ENCODE assay signal across 26 cellular contexts in the genomic region with DNA sequence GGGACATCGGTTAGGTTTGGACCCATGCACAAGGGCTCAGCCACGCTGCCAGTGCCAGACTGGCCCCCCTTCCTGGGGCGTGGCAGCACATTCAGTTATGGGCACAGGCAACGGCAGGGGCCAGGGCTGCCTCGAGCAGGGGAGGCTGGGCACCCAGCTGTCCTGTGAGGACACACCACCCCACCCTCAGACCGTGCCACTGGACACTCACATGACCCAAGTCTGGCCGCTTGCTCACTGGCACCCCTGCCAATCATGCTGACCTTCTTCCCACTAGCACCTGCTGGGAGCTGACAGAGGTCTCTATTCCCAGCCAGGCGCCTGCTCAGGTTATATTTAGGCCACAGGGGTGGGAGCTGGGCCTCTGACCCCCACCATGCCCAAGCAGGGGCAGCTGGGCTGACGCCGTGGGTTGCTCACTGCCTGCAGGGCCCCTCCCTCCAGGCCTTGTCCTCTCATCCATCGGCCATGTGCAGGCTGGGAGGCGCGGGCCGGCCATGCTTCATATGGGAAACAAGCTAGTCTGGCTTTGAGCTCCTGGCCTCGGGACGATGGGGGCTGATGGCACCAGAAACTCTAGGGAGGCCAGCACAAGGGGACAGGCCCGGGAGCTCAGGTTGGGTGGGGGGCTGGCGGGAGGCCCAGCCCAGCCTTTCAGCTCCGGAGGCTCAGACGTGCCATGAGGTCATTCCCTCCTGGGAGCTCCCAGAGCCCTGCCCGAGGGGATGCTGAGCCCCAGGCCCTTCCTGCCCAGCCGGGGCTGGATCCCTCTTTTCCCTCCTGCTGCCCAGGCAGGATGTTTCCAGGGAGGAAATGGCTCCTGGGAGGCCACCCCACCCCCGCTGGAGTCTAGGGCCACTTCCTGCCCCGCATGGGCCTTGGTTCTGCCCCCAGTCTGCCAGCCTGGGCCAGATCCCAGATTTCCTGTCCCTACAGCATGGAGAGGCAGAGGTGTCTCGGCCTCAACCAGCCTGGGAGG. TPM values are rescaled to one million over a fixed set of nuclear protein-coding genes. Genes with fewer than 3 reads are reported as not detected.
DNase-seq lines count a peak whose midpoint lies in the region; ATAC-seq lines count a peak whose summit lies in the region.
"Had no signal": no experiment of that assay in that cellular context is flagged by ENCODE, and none has a peak within 500 bp of the region (broad histone marks: within the 10 kb centered on the region; RNA-seq: fewer than 3 reads in every experiment).

No MANE protein-coding gene starts in this region.

- peak overlapping the region; percentile 18 for H2AFZ ChIP-seq in trophoblast cell (ENCODE audit: insufficient read depth, low read length, poor library complexity)
- H2AFZ ChIP-seq: GM23248 had no signal

- H3K23ac ChIP-seq in trophoblast cell (ENCODE audit: low read length): no peak overlapping the region

- DNase-seq in Daoy (ENCODE audit: low read depth) (peak; percentile 49), cardiac septum (ENCODE audit: low spot score) (peak; percentile 80), trophoblast cell (no peak), middle frontal gyrus (ENCODE audit: extremely low spot score, low spot score) (no peak)
- no peak for DNase-seq in activated T-cell treated with anti-CD3 and anti-CD28 coated beads, Interleukin-2, amount 50 U/mL, for 4 hours
- DNase-seq in natural killer cell treated with Interleukin-12 subunit alpha and Interleukin-12 subunit beta and Interleukin-15 and Interleukin-18, amount 100 ng/mL, for 72 hours (ENCODE audit: low spot score): no peak
- DNase-seq: activated CD4-positive, alpha-beta T cell treated with anti-CD3 and anti-CD28 coated beads, Interleukin-2, amount 10 ng/mL, durations not matched to agents 7 days and 5 days; activated CD8-positive, alpha-beta memory T cell treated with anti-CD3 and anti-CD28 coated beads, Interleukin-2, amount 10 ng/mL, durations not matched to agents 7 days and 5 days; activated naive CD8-positive, alpha-beta T cell treated with anti-CD3 and anti-CD28 coated beads for 36 hours; effector memory CD8-positive, alpha-beta T cell; GM23248; mammary epithelial cell; naive B cell; NCI-H187; NCI-H2227 treated with DMSO at 0.1 percent for 48 hours; NCI-H774; PC-3; T-helper 17 cell; upper lobe of right lung had no signal

- peaks cover 2% of the 10 kb centered on the region for H3K9me3 ChIP-seq in trophoblast cell (ENCODE audit: insufficient read depth, low read depth, low read length)
- H3K9me3 ChIP-seq: upper lobe of right lung had no signal

- H3K27me3 Mint-ChIP-seq in activated T-cell treated with anti-CD3 and anti-CD28 coated beads, Interleukin-2, amount 50 U/mL, for 4 hours (ENCODE audit: low read depth): no peaks in the 10 kb centered on the region
- no peaks in the 10 kb centered on the region for H3K27me3 Mint-ChIP-seq in natural killer cell treated with Interleukin-12 subunit alpha and Interleukin-12 subunit beta and Interleukin-15 and Interleukin-18, amount 100 ng/mL, for 72 hours
- H3K27me3 Mint-ChIP-seq: activated CD4-positive, alpha-beta T cell treated with anti-CD3 and anti-CD28 coated beads, Interleukin-2, amount 10 ng/mL, durations not matched to agents 7 days and 5 days; activated naive CD8-positive, alpha-beta T cell treated with anti-CD3 and anti-CD28 coated beads for 36 hours; T-helper 17 cell had no signal

- peak overlapping the region; percentile 8 for H2BK120ac ChIP-seq in trophoblast cell (ENCODE audit: insufficient read depth, low read length, poor library complexity)

- H3K79me1 ChIP-seq in trophoblast cell (ENCODE audit: low read length): peaks cover 11% of the 10 kb centered on the region

- no peak overlapping the region for H3K4me3 ChIP-seq in trophoblast cell (ENCODE audit: low read depth, low read length)
- H3K4me3 ChIP-seq: GM23248, upper lobe of right lung had no signal

- no peaks in the 10 kb centered on the region for H3K4me1 Mint-ChIP-seq in activated T-cell treated with anti-CD3 and anti-CD28 coated beads, Interleukin-2, amount 50 U/mL, for 4 hours (ENCODE audit: low read depth)
- no peaks in the 10 kb centered on the region for H3K4me1 Mint-ChIP-seq in natural killer cell treated with Interleukin-12 subunit alpha and Interleukin-12 subunit beta and Interleukin-15 and Interleukin-18, amount 100 ng/mL, for 72 hours (ENCODE audit: low read depth in 2 of 2)
- H3K4me1 Mint-ChIP-seq: activated CD4-positive, alpha-beta T cell treated with anti-CD3 and anti-CD28 coated beads, Interleukin-2, amount 10 ng/mL, durations not matched to agents 7 days and 5 days; activated CD8-positive, alpha-beta memory T cell treated with anti-CD3 and anti-CD28 coated beads, Interleukin-2, amount 10 ng/mL, durations not matched to agents 7 days and 5 days; activated naive CD8-positive, alpha-beta T cell treated with anti-CD3 and anti-CD28 coated beads for 36 hours; naive B cell; T-helper 17 cell had no signal

- H3K27me3 ChIP-seq in trophoblast cell (ENCODE audit: insufficient read depth, low read length): no peaks in the 10 kb centered on the region

- H4K12ac ChIP-seq in trophoblast cell (ENCODE audit: low read depth, low read length): no peak overlapping the region

- H3K36me3 Mint-ChIP-seq in activated T-cell treated with anti-CD3 and anti-CD28 coated beads, Interleukin-2, amount 50 U/mL, for 4 hours (ENCODE audit: insufficient read depth): no peaks in the 10 kb centered on the region
- no peaks in the 10 kb centered on the region for H3K36me3 Mint-ChIP-seq in natural killer cell treated with Interleukin-12 subunit alpha and Interleukin-12 subunit beta and Interleukin-15 and Interleukin-18, amount 100 ng/mL, for 72 hours
- H3K36me3 Mint-ChIP-seq: activated CD8-positive, alpha-beta memory T cell treated with anti-CD3 and anti-CD28 coated beads, Interleukin-2, amount 10 ng/mL, durations not matched to agents 7 days and 5 days; activated naive CD8-positive, alpha-beta T cell treated with anti-CD3 and anti-CD28 coated beads for 36 hours; naive B cell had no signal

- peak overlapping the region; percentile 68 for H4K8ac ChIP-seq in trophoblast cell (ENCODE audit: low read depth, low read length)

- WGBS in trophoblast cell (ENCODE audit: extremely low coverage, insufficient coverage, insufficient read length): no CpG with 5 or more reads among the region's 25 CpGs

- H4K91ac ChIP-seq in trophoblast cell (ENCODE audit: low read depth, low read length): peak overlapping the region; percentile 69

- H3K4me2 ChIP-seq in trophoblast cell (ENCODE audit: low read length): no peak overlapping the region
- H3K4me2 ChIP-seq: KMS-11 had no signal

- peak overlapping the region; percentile 67 for H2BK12ac ChIP-seq in trophoblast cell (ENCODE audit: low read length)

- H3K4ac ChIP-seq in trophoblast cell (ENCODE audit: low read depth, low read length): no peak overlapping the region

- no peak overlapping the region for H3K4me3 Mint-ChIP-seq in activated T-cell treated with anti-CD3 and anti-CD28 coated beads, Interleukin-2, amount 50 U/mL, for 4 hours
- H3K4me3 Mint-ChIP-seq in natural killer cell treated with Interleukin-12 subunit alpha and Interleukin-12 subunit beta and Interleukin-15 and Interleukin-18, amount 100 ng/mL, for 72 hours: no peak overlapping the region
- H3K4me3 Mint-ChIP-seq: activated CD4-positive, alpha-beta T cell treated with anti-CD3 and anti-CD28 coated beads, Interleukin-2, amount 10 ng/mL, durations not matched to agents 7 days and 5 days; activated CD8-positive, alpha-beta memory T cell treated with anti-CD3 and anti-CD28 coated beads, Interleukin-2, amount 10 ng/mL, durations not matched to agents 7 days and 5 days; activated naive CD8-positive, alpha-beta T cell treated with anti-CD3 and anti-CD28 coated beads for 36 hours; effector memory CD8-positive, alpha-beta T cell; T-helper 17 cell had no signal

- no peaks in the 10 kb centered on the region for H3K79me2 ChIP-seq in trophoblast cell (ENCODE audit: control insufficient read depth, insufficient read depth, low read length, poor library complexity)

- intact Hi-C loops in cardiac septum (cut with DNase I): loop anchor here (5.0 kb wide), 1 partner anchor 67 kb away; no protein-coding TSS in a partner anchor

- peak overlapping the region; percentile 15 for H2BK5ac ChIP-seq in trophoblast cell (ENCODE audit: low read depth, low read length, poor library complexity)

- peak overlapping the region; percentile 16 for H3K27ac ChIP-seq in trophoblast cell (ENCODE audit: low read depth, low read length)
- H3K27ac ChIP-seq: C4-2B, GM23248, KMS-11, upper lobe of right lung had no signal

- H3K18ac ChIP-seq in trophoblast cell (ENCODE audit: low read length): peak overlapping the region; percentile 14

- no peak overlapping the region for H3K27ac Mint-ChIP-seq in natural killer cell treated with Interleukin-12 subunit alpha and Interleukin-12 subunit beta and Interleukin-15 and Interleukin-18, amount 100 ng/mL, for 72 hours
- H3K27ac Mint-ChIP-seq: activated CD4-positive, alpha-beta T cell treated with anti-CD3 and anti-CD28 coated beads, Interleukin-2, amount 10 ng/mL, durations not matched to agents 7 days and 5 days; activated CD8-positive, alpha-beta memory T cell treated with anti-CD3 and anti-CD28 coated beads, Interleukin-2, amount 10 ng/mL, durations not matched to agents 7 days and 5 days; activated naive CD8-positive, alpha-beta T cell treated with anti-CD3 and anti-CD28 coated beads for 36 hours; T-helper 17 cell had no signal

- H3K4me1 ChIP-seq in trophoblast cell (ENCODE audit: control insufficient read depth in 1 of 2, insufficient read depth in 2 of 2, low read length in 2 of 2): peaks cover 8 to 10% of the 10 kb centered on the region in 2 experiments
- H3K4me1 ChIP-seq: upper lobe of right lung had no signal

- no peaks in the 10 kb centered on the region for H3K9me3 Mint-ChIP-seq in activated T-cell treated with anti-CD3 and anti-CD28 coated beads, Interleukin-2, amount 50 U/mL, for 4 hours
- no peaks in the 10 kb centered on the region for H3K9me3 Mint-ChIP-seq in natural killer cell treated with Interleukin-12 subunit alpha and Interleukin-12 subunit beta and Interleukin-15 and Interleukin-18, amount 100 ng/mL, for 72 hours
- H3K9me3 Mint-ChIP-seq: activated CD4-positive, alpha-beta T cell treated with anti-CD3 and anti-CD28 coated beads, Interleukin-2, amount 10 ng/mL, durations not matched to agents 7 days and 5 days; activated naive CD8-positive, alpha-beta T cell treated with anti-CD3 and anti-CD28 coated beads for 36 hours; effector memory CD8-positive, alpha-beta T cell; naive B cell had no signal

- H3K9ac ChIP-seq in trophoblast cell (ENCODE audit: low read length): no peak overlapping the region
- H3K9ac ChIP-seq: GM23248, KMS-11 had no signal

- ATAC-seq in activated T-cell treated with anti-CD3 and anti-CD28 coated beads, Interleukin-2, amount 50 U/mL, for 4 hours: no peak
- ATAC-seq in HG02973 (IDR thresholded peaks at IDR 0.05; ENCODE audit: unreplicated experiment): no peak
- ATAC-seq in natural killer cell treated with Interleukin-12 subunit alpha and Interleukin-12 subunit beta and Interleukin-15 and Interleukin-18, amount 100 ng/mL, for 72 hours: no peak
- ATAC-seq: activated CD8-positive, alpha-beta memory T cell treated with anti-CD3 and anti-CD28 coated beads, Interleukin-2, amount 10 ng/mL, durations not matched to agents 7 days and 5 days; effector memory CD8-positive, alpha-beta T cell; PC-3; T-helper 17 cell; upper lobe of right lung had no signal

- H2AK5ac ChIP-seq in trophoblast cell (ENCODE audit: low read length): peak overlapping the region; percentile 27

- H3K36me3 ChIP-seq in trophoblast cell (ENCODE audit: control insufficient read depth in 1 of 2, insufficient read depth in 2 of 2, low read length in 2 of 2): no peaks in the 10 kb centered on the region
- H3K36me3 ChIP-seq: upper lobe of right lung had no signal

- H3K14ac ChIP-seq in trophoblast cell (ENCODE audit: low read length): peak overlapping the region; percentile 30

RNA-seq across cellular contexts. Expression of a gene that starts 15.1 kb away (rescaled TPM):
- total RNA-seq in Daoy (2014; rRNA removed; shearing (Covaris generic)): 1.1 and 1.6 TPM in 2 replicates
- 0.95 TPM for polyA plus RNA-seq in PFSK-1 (2012; ENCODE audit: insufficient read length, low read depth)
- total RNA-seq in cardiac septum: 0.48 TPM
- polyA plus RNA-seq in trophoblast cell (2013): 6.7 and 6.8 TPM in 2 replicates
- not detected for total RNA-seq in activated T-cell treated with anti-CD3 and anti-CD28 coated beads, Interleukin-2, amount 50 U/mL, for 4 hours
- 1 to 10 TPM; 1.1 to 2.9 TPM for total RNA-seq in natural killer cell treated with Interleukin-12 subunit alpha and Interleukin-12 subunit beta and Interleukin-15 and Interleukin-18, amount 100 ng/mL, for 72 hours
- total RNA-seq: activated CD4-positive, alpha-beta T cell treated with anti-CD3 and anti-CD28 coated beads, Interleukin-2, amount 10 ng/mL, durations not matched to agents 7 days and 5 days; activated naive CD8-positive, alpha-beta T cell treated with anti-CD3 and anti-CD28 coated beads for 36 hours; HT-29; kidney epithelial cell; osteoblast; T-helper 17 cell had no signal
- polyA plus RNA-seq: mammary epithelial cell had no signal

RNA-seq across cellular contexts. Expression of a gene that starts 22.1 kb away (rescaled TPM):
- total RNA-seq in Daoy (2014; rRNA removed; shearing (Covaris generic)): 6.2 and 7.9 TPM in 2 replicates
- polyA plus RNA-seq in PFSK-1 (2012; ENCODE audit: insufficient read length, low read depth): 4.5 TPM
- 5.5 TPM for total RNA-seq in cardiac septum
- polyA plus RNA-seq in trophoblast cell (2013): 0.05 TPM in 1 of 2 replicates, not detected in the other
- total RNA-seq in activated T-cell treated with anti-CD3 and anti-CD28 coated beads, Interleukin-2, amount 50 U/mL, for 4 hours: under 1 TPM in 2 of 3 donors, not detected in 1; 0.25 to 0.37 TPM
- total RNA-seq in natural killer cell treated with Interleukin-12 subunit alpha and Interleukin-12 subunit beta and Interleukin-15 and Interleukin-18, amount 100 ng/mL, for 72 hours: not detected
- total RNA-seq: activated CD4-positive, alpha-beta T cell treated with anti-CD3 and anti-CD28 coated beads, Interleukin-2, amount 10 ng/mL, durations not matched to agents 7 days and 5 days; activated CD8-positive, alpha-beta memory T cell treated with anti-CD3 and anti-CD28 coated beads, Interleukin-2, amount 10 ng/mL, durations not matched to agents 7 days and 5 days; activated naive CD8-positive, alpha-beta T cell treated with anti-CD3 and anti-CD28 coated beads for 36 hours; HT-29 had no signal

RNA-seq across cellular contexts. Expression of a gene that starts 31.1 kb away (rescaled TPM):
- 6.1 and 7.8 TPM in 2 replicates for total RNA-seq in Daoy (2014; rRNA removed; shearing (Covaris generic))
- 19.1 TPM for polyA plus RNA-seq in PFSK-1 (2012; ENCODE audit: insufficient read length, low read depth)
- total RNA-seq in cardiac septum: 191 TPM
- 1.5 TPM in 2 replicates for polyA plus RNA-seq in trophoblast cell (2013)
- total RNA-seq in activated T-cell treated with anti-CD3 and anti-CD28 coated beads, Interleukin-2, amount 50 U/mL, for 4 hours: 1 to 10 TPM in 2 of 3 donors, under 1 TPM in 1; 0.38 to 1.3 (median 1.1) TPM
- not detected for total RNA-seq in natural killer cell treated with Interleukin-12 subunit alpha and Interleukin-12 subunit beta and Interleukin-15 and Interleukin-18, amount 100 ng/mL, for 72 hours
- total RNA-seq: activated CD4-positive, alpha-beta T cell treated with anti-CD3 and anti-CD28 coated beads, Interleukin-2, amount 10 ng/mL, durations not matched to agents 7 days and 5 days; HT-29 had no signal

Comparison
In these comparisons a context has a peak if more than half of its experiments do, and no peak if none do; other contexts are left out.
1. DNase-seq: peak in Daoy (single experiment) and cardiac septum (single experiment); none in trophoblast cell (0 of 2), activated T-cell treated with anti-CD3 and anti-CD28 coated beads, Interleukin-2, amount 50 U/mL, for 4 hours (single experiment), middle frontal gyrus (single experiment) and natural killer cell treated with Interleukin-12 subunit alpha and Interleukin-12 subunit beta and Interleukin-15 and Interleukin-18, amount 100 ng/mL, for 72 hours (single experiment).
2. RNA of a gene that starts 31.1 kb away (total RNA-seq): 191 TPM in cardiac septum (single experiment); 6.1 to 7.8 TPM in Daoy, 0.38 to 1.3 TPM in activated T-cell treated with anti-CD3 and anti-CD28 coated beads, Interleukin-2, amount 50 U/mL, for 4 hours and not detected in natural killer cell treated with Interleukin-12 subunit alpha and Interleukin-12 subunit beta and Interleukin-15 and Interleukin-18, amount 100 ng/mL, for 72 hours; every median in the first group is over 10 times any median in the second.